ENCODE assay signal across 8 cellular contexts in the genomic region with DNA sequence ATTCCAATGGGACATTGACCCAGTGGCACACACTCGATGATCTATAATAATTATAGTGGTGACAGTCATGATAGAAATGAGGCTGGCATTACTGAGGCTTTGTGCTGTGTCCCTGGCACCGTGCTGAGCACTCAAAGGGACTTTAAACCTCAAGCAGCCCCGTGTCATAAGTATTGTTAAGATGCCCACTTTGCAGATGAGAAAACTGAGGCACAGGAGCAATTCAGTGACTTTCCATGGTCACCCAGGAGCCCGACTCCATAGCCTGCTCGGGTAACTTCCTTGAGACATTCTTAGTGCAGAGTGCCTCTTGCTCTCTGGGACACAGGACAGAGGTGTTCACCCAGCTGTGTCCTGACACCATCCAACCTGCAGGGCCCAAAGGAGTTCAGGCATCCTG.
"Had no signal": no experiment of that assay in that cellular context is flagged by ENCODE, and none has a peak within 500 bp of the region (broad histone marks: within the 10 kb centered on the region; RNA-seq: fewer than 3 reads in every experiment).

No MANE protein-coding gene starts in this region.

- FAIRE-seq: H54, HTR-8/SVneo had no signal

- H3K4me2 ChIP-seq: KMS-11 had no signal

- DNase-seq: GM23248, GOT3, H9, HCEC 1CT, KBM-7 had no signal

- H3K4me3 ChIP-seq: GM23248 had no signal

- H3K9ac ChIP-seq: GM23248, KMS-11 had no signal

- H2AFZ ChIP-seq: GM23248 had no signal

- H3K27ac ChIP-seq: GM23248, KMS-11 had no signal
